Comparison of ENCODE assay signal across 8 cellular contexts in genomic region chr14:71371711-71372396, GRCh38. TPM values are rescaled to one million over a fixed set of nuclear protein-coding genes. Genes with fewer than 3 reads are reported as not detected.
A peak's percentile ranks its signal among the peaks of the same experiment; 100 is the strongest.
DNase-seq lines count a peak whose midpoint lies in the region; ATAC-seq, FAIRE-seq and TF ChIP-seq lines count a peak whose summit lies in the region.

No MANE protein-coding gene starts in this region.

- peaks cover 7% of the 10 kb centered on the region for H3K36me3 Mint-ChIP-seq in natural killer cell treated with Interleukin-12 subunit alpha and Interleukin-12 subunit beta and Interleukin-15 and Interleukin-18, amount 100 ng/mL, for 72 hours

- H3K4me1 Mint-ChIP-seq in natural killer cell treated with Interleukin-12 subunit alpha and Interleukin-12 subunit beta and Interleukin-15 and Interleukin-18, amount 100 ng/mL, for 72 hours (ENCODE audit: low read depth in 2 of 2) = peaks cover 21 to 34% of the 10 kb centered on the region in 2 donors

- H3K27ac ChIP-seq in GM12878 (ENCODE audit: control insufficient read depth, insufficient read depth) = no peak overlapping the region

- peak overlapping the region; percentile 88 to 93 for H3K27ac Mint-ChIP-seq in natural killer cell treated with Interleukin-12 subunit alpha and Interleukin-12 subunit beta and Interleukin-15 and Interleukin-18, amount 100 ng/mL, for 72 hours

- no peak for TF ChIP-seq CTCF in GM12878 (IDR thresholded peaks at IDR 0.05 in 2 of 3, conservative IDR thresholded peaks at IDR 0.05 in 1 of 3; ENCODE audit: control insufficient read depth in 2 of 3, extremely low read depth in 1 of 3, insufficient read depth in 1 of 3, low read depth in 3 of 3, low read length in 3 of 3)

- no peak for TF ChIP-seq RAD21 in GM12878 (IDR thresholded peaks at IDR 0.05; ENCODE audit: insufficient read depth, low read depth, low read length)

- H3K9me3 Mint-ChIP-seq in natural killer cell treated with Interleukin-12 subunit alpha and Interleukin-12 subunit beta and Interleukin-15 and Interleukin-18, amount 100 ng/mL, for 72 hours = no peaks in the 10 kb centered on the region

- 2% methylated on average over 2 of the region's 2 CpGs for WGBS in GM12878 (ENCODE audit: insufficient coverage, insufficient replicate concordance, low lambda C conversion rate, missing lambda C conversion rate)

- H3K9me3 ChIP-seq in GM12878 (replicated peaks; ENCODE audit: control insufficient read depth, insufficient read depth, low read length) = peaks cover 3% of the 10 kb centered on the region; the same call in 2 of the 3 replicates

- no peak for TF ChIP-seq EP300 in GM12878 (IDR thresholded peaks at IDR 0.05; ENCODE audit: borderline replicate concordance in 1 of 2, control insufficient read depth in 1 of 2, low read depth in 2 of 2, low read length in 2 of 2)

- intact Hi-C loops in GM12878 (cut with micrococcal nuclease; ENCODE audit: unreplicated experiment) = no loop called here
- intact Hi-C loops in cardiac septum (cut with DNase I) = no loop called here

- H3K4me1 ChIP-seq in GM12878 (ENCODE audit: control insufficient read depth, insufficient read depth, low read length) = peaks cover 6% of the 10 kb centered on the region; the same call in 1 of the 2 replicates

- SMC1A ChIA-PET in GM12878 (lab: Charles Lee; ENCODE audit: uncharacterized antibody, unreplicated experiment) = interaction anchor here (0.8 to 1.3 kb wide), 3 partner anchors 9 to 59 kb away, joined by 3 to 5 read pairs (median 4); no protein-coding TSS in a partner anchor

- H3K27me3 Mint-ChIP-seq in natural killer cell treated with Interleukin-12 subunit alpha and Interleukin-12 subunit beta and Interleukin-15 and Interleukin-18, amount 100 ng/mL, for 72 hours = no peaks in the 10 kb centered on the region

- CTCF ChIA-PET in GM12878 (lab: Yijun Ruan, JAX) = no interaction called here

- peak; percentile 56 for ATAC-seq in HG03175 (IDR thresholded peaks at IDR 0.05; ENCODE audit: unreplicated experiment)
- ATAC-seq in GM12878 = peak; percentile 85
- peak; percentile 92 to 97 for ATAC-seq in natural killer cell treated with Interleukin-12 subunit alpha and Interleukin-12 subunit beta and Interleukin-15 and Interleukin-18, amount 100 ng/mL, for 72 hours
- ATAC-seq in HG03520 (IDR thresholded peaks at IDR 0.05; ENCODE audit: unreplicated experiment) = no peak

- H3K4me2 ChIP-seq in GM12878 (ENCODE audit: control insufficient read depth, insufficient read depth) = no peak overlapping the region

- in situ Hi-C loops in GM12878 (cut with MboI) = no loop called here

- TF ChIP-seq POLR2A in GM12878 (IDR thresholded peaks at IDR 0.05; ENCODE audit: low read depth, low read length) = no peak

- no peak overlapping the region for H3K4me3 ChIP-seq in GM12878

- no peaks in the 10 kb centered on the region for H3K27me3 ChIP-seq in GM12878 (replicated peaks in 1 of 2; ENCODE audit: control insufficient read depth in 2 of 2, insufficient read depth in 2 of 2, low read length in 1 of 2)

- peak; percentile 64 for DNase-seq in EL
- no peak for DNase-seq in GM12878 (ENCODE audit: low read depth, low spot score)
- no peak for DNase-seq in natural killer cell treated with Interleukin-12 subunit alpha and Interleukin-12 subunit beta and Interleukin-15 and Interleukin-18, amount 100 ng/mL, for 72 hours (ENCODE audit: low spot score)
- DNase-seq in RCC 7860 (ENCODE audit: low spot score) = no peak
- no peak for DNase-seq in cardiac septum (ENCODE audit: low spot score)
- no peak for DNase-seq in hypothalamus (lab: John Stamatoyannopoulos, UW)

- peaks cover 46% of the 10 kb centered on the region for H3K79me2 ChIP-seq in GM12878 (ENCODE audit: control insufficient read depth, insufficient read depth, low read length)

- H4K20me1 ChIP-seq in GM12878 (ENCODE audit: control insufficient read depth, insufficient read depth) = no peaks in the 10 kb centered on the region

- POLR2A ChIA-PET in GM12878 (lab: Charles Lee) = interaction anchor here (0.6 to 1.5 kb wide), 3 partner anchors 9 to 373 kb away, joined by 3 to 6 read pairs (median 3); no protein-coding TSS in a partner anchor

- peak overlapping the region; percentile 84 for H3K4me3 Mint-ChIP-seq in natural killer cell treated with Interleukin-12 subunit alpha and Interleukin-12 subunit beta and Interleukin-15 and Interleukin-18, amount 100 ng/mL, for 72 hours

- BruUV-seq in GM12878 (replicated peaks; lab: Mats Ljungman, UMichigan) = no TSS peak

- H2AFZ ChIP-seq in GM12878 (ENCODE audit: control insufficient read depth, low read depth, low read length) = no peak overlapping the region

- no peaks in the 10 kb centered on the region for H3K36me3 ChIP-seq in GM12878 (ENCODE audit: control insufficient read depth in 2 of 2, insufficient read depth in 2 of 2, low read length in 1 of 2)

- RAD21 ChIA-PET in GM12878 (lab: Charles Lee; ENCODE audit: unreplicated experiment) = interaction anchor here (0.8 to 1.4 kb wide), 3 partner anchors 8 to 61 kb away, joined by 3 to 4 read pairs (median 3); no protein-coding TSS in a partner anchor

- FAIRE-seq in GM12878 (lab: Jason Lieb, UNC) (peak; percentile 77), RCC 7860 (lab: Jason Lieb, UNC) (no peak)

- H3K9ac ChIP-seq in GM12878 (ENCODE audit: control insufficient read depth, insufficient read depth, low read length) = no peak overlapping the region

TF ChIP-seq in GM12878, 131 proteins besides CTCF, POLR2A, EP300 and RAD21:
- TF ChIP-seq ZSCAN29 (IDR thresholded peaks at IDR 0.05) (peak; percentile 52; the same call in 1 of the 2 replicates), ETV6 (conservative IDR thresholded peaks at IDR 0.05 in 1 of 2, IDR thresholded peaks at IDR 0.05 in 1 of 2; ENCODE audit: borderline replicate concordance in 1 of 2, low read depth in 1 of 2) (peak in 1 of 2 experiments; percentile 95; a peak in 2 of 4 replicates), PAX8 (IDR thresholded peaks at IDR 0.05) (no peak)

RNA-seq across cellular contexts. Expression of gene SIPA1L1, which starts 51.6 kb away (rescaled TPM):
- total RNA-seq in GM12878 (2013; cell fraction: nucleolus; rRNA removed) = 385 TPM in 2 replicates
- 36.4 and 42.6 TPM in 2 replicates for total RNA-seq in GM12878 (2014; rRNA removed)
- total RNA-seq in GM12878 (2014; rRNA removed; fragmentation: Illumina TruSeq; extraction: Trizol) = 44.9 and 49.7 TPM in 2 replicates
- total RNA-seq in GM12878 (2021) = 78.5 and 79.0 TPM in 2 replicates
- polyA plus RNA-seq in GM12878 (2011; ENCODE audit: low read depth) = 35.6 TPM
- 42.5 and 53.9 TPM in 2 replicates for polyA plus RNA-seq in GM12878 (2011; rRNA removed)
- 66.6 and 71.1 TPM in 2 replicates for polyA plus RNA-seq in GM12878 (2011; cell fraction: cytosol; rRNA removed)
- 145 and 156 TPM in 2 replicates for polyA plus RNA-seq in GM12878 (2011; cell fraction: nucleus; rRNA removed)
- polyA plus RNA-seq in GM12878 (2012) = 51.2 and 65.2 TPM in 2 replicates
- polyA plus RNA-seq in GM12878 (2014; fragmentation: Illumina TruSeq; extraction: Trizol) = 52.9 and 66.8 TPM in 2 replicates
- 10 to 100 TPM; 14.3 to 19.7 TPM for polyA plus RNA-seq in GM12878 (2014; fragmentation: Nextera tagmentation; extraction: Ambion mirVana)
- 43.6 and 50.7 TPM in 2 replicates for polyA plus RNA-seq in GM12878 (2014; rRNA removed)
- polyA plus RNA-seq in GM12878 (2016; fragmentation: Nextera tagmentation; extraction: Ambion mirVana) = 10 to 100 TPM; 59.1 to 66.2 TPM
- polyA minus RNA-seq in GM12878 (2011; rRNA and poly(A)+ RNA removed) = 121 and 126 TPM in 2 replicates
- 54.1 and 71.3 TPM in 2 replicates for polyA minus RNA-seq in GM12878 (2011; cell fraction: cytosol; rRNA and poly(A)+ RNA removed)
- 105 and 154 TPM in 2 replicates for polyA minus RNA-seq in GM12878 (2011; cell fraction: nucleus; rRNA and poly(A)+ RNA removed)
- total RNA-seq in natural killer cell treated with Interleukin-12 subunit alpha and Interleukin-12 subunit beta and Interleukin-15 and Interleukin-18, amount 100 ng/mL, for 72 hours = 10 to 100 TPM; 54.6 to 69.5 TPM
- total RNA-seq in cardiac septum = 14.3 TPM
